Comparison of ENCODE assay signal across 8 cellular contexts in genomic region chr1:3771108-3772026, GRCh38. TPM values are rescaled to one million over a fixed set of nuclear protein-coding genes. Genes with fewer than 3 reads are reported as not detected.
A peak's percentile ranks its signal among the peaks of the same experiment; 100 is the strongest.
DNase-seq lines count a peak whose midpoint lies in the region; ATAC-seq and TF ChIP-seq lines count a peak whose summit lies in the region.

No MANE protein-coding gene starts in this region.

- CTCF ChIA-PET in CD8-positive, alpha-beta T cell (lab: Charles Lee): interaction anchor here (0.7 kb wide), 1 partner anchor 47 kb away, joined by 3 read pairs; no protein-coding TSS in a partner anchor

- no peaks in the 10 kb centered on the region for H3K27me3 ChIP-seq in CD8-positive, alpha-beta T cell (ENCODE audit: insufficient read depth, low read length)
- H3K27me3 ChIP-seq in OCI-LY3 (ENCODE audit: low read depth, low read length): peaks cover 6% of the 10 kb centered on the region; the same call in 1 of the 2 replicates
- peaks cover 0 to 10% (median 0%) of the 10 kb centered on the region in 3 experiments for H3K27me3 ChIP-seq in neuronal stem cell (ENCODE audit: control insufficient read depth in 3 of 3, insufficient read depth in 3 of 3, low read depth in 1 of 3, low read length in 3 of 3)

- H3K79me1 ChIP-seq in neuronal stem cell (ENCODE audit: low read depth, low read length): peaks cover 3% of the 10 kb centered on the region

- no peak for TF ChIP-seq POLR2A in erythroblast (IDR thresholded peaks at IDR 0.05; ENCODE audit: low read length)

- H3K23ac ChIP-seq in neuronal stem cell (ENCODE audit: low read depth, low read length, poor library complexity): peak overlapping the region; percentile 93

- no peaks in the 10 kb centered on the region for H3K36me3 ChIP-seq in CD8-positive, alpha-beta T cell (ENCODE audit: insufficient read depth, low read length)
- H3K36me3 ChIP-seq in OCI-LY3 (replicated peaks; ENCODE audit: low read depth, low read length) (no peaks in the 10 kb centered on the region), neuronal stem cell (replicated peaks in 1 of 2; ENCODE audit: control insufficient read depth in 2 of 2, insufficient read depth in 2 of 2, low read length in 2 of 2) (no peaks in the 10 kb centered on the region)

- no peaks in the 10 kb centered on the region for H3K79me2 ChIP-seq in OCI-LY3 (ENCODE audit: low read length)

- peak overlapping the region; percentile 87 for H3K4me2 ChIP-seq in OCI-LY3 (ENCODE audit: low read length)
- peak overlapping the region; percentile 72 for H3K4me2 ChIP-seq in neuronal stem cell (ENCODE audit: insufficient read depth, low read length, poor library complexity, severe bottlenecking)

- H2BK120ac ChIP-seq in neuronal stem cell (ENCODE audit: low read depth, low read length): no peak overlapping the region

- H3K4me3 Mint-ChIP-seq in CD8-positive, alpha-beta T cell: peak overlapping the region; percentile 80

- peak overlapping the region; percentile 40 for H2BK15ac ChIP-seq in neuronal stem cell (ENCODE audit: low read length)

- no peak for ATAC-seq in CD8-positive, alpha-beta T cell
- ATAC-seq in omental fat pad (ENCODE audit: low FRiP score): no peak

- H3K4me1 ChIP-seq in CD8-positive, alpha-beta T cell (ENCODE audit: insufficient read depth, low read length): peaks cover 10% of the 10 kb centered on the region
- peaks cover 20% of the 10 kb centered on the region for H3K4me1 ChIP-seq in OCI-LY3 (ENCODE audit: low read length)
- H3K4me1 ChIP-seq in neuronal stem cell (ENCODE audit: control insufficient read depth in 2 of 2, insufficient read depth in 1 of 2, low read depth in 1 of 2, low read length in 2 of 2): peaks cover 19 to 43% of the 10 kb centered on the region in 2 donors

- H3K4ac ChIP-seq in neuronal stem cell (ENCODE audit: low read length): no peak overlapping the region

- H3K9ac ChIP-seq in OCI-LY3 (ENCODE audit: low read length) (peak overlapping the region; percentile 71), neuronal stem cell (ENCODE audit: low read depth, low read length, poor library complexity) (peak overlapping the region; percentile 46)

- H3K27ac ChIP-seq in CD8-positive, alpha-beta T cell (ENCODE audit: low read depth, low read length): no peak overlapping the region
- H3K27ac ChIP-seq in OCI-LY3 (ENCODE audit: low read length) (no peak overlapping the region), neuronal stem cell (replicated peaks; ENCODE audit: low read length) (no peak overlapping the region)

- H4K20me1 ChIP-seq in OCI-LY3 (ENCODE audit: insufficient read depth, low read length): no peaks in the 10 kb centered on the region

- peak in 1 of 7 experiments; percentile 50 for DNase-seq in CD8-positive, alpha-beta T cell
- DNase-seq in erythroblast (lab: John Stamatoyannopoulos, UW): peak; percentile 43 to 49
- DNase-seq in neuronal stem cell (ENCODE audit: low spot score): no peak
- DNase-seq in ureter (ENCODE audit: low spot score): no peak
- no peak for DNase-seq in omental fat pad (ENCODE audit: low spot score)
- DNase-seq in NCI-H2081 treated with DMSO at 0.1 percent for 48 hours (lab: John Stamatoyannopoulos, UW): no peak
- no peak for DNase-seq in medulla oblongata (ENCODE audit: extremely low spot score)

- H2AK5ac ChIP-seq in neuronal stem cell (ENCODE audit: low read depth, low read length): peak overlapping the region; percentile 71

- H3K27me3 Mint-ChIP-seq in CD8-positive, alpha-beta T cell (ENCODE audit: low read depth): peaks cover 3% of the 10 kb centered on the region

- no peaks in the 10 kb centered on the region for H3K36me3 Mint-ChIP-seq in CD8-positive, alpha-beta T cell

- no peak overlapping the region for H4K8ac ChIP-seq in neuronal stem cell (ENCODE audit: low read depth, low read length)

- H3K9me3 ChIP-seq in CD8-positive, alpha-beta T cell (ENCODE audit: low read length): no peaks in the 10 kb centered on the region
- no peaks in the 10 kb centered on the region for H3K9me3 ChIP-seq in OCI-LY3 (ENCODE audit: insufficient read depth, low read length)
- peaks cover 0 to 2% of the 10 kb centered on the region in 2 donors for H3K9me3 ChIP-seq in neuronal stem cell (replicated peaks in 1 of 2; ENCODE audit: control insufficient read depth in 2 of 2, insufficient read depth in 1 of 2, low read depth in 1 of 2, low read length in 2 of 2)

- peak overlapping the region; percentile 71 for H3K4me3 ChIP-seq in CD8-positive, alpha-beta T cell (ENCODE audit: low read depth, low read length)
- H3K4me3 ChIP-seq in OCI-LY3 (ENCODE audit: low read length) (peak overlapping the region; percentile 84), neuronal stem cell (ENCODE audit: low read length in 2 of 2) (peak overlapping the region; percentile 57 to 83)

- H3K18ac ChIP-seq in neuronal stem cell (ENCODE audit: low read length): peak overlapping the region; percentile 89

- peak overlapping the region; percentile 29 for H2BK5ac ChIP-seq in neuronal stem cell (ENCODE audit: low read length)

- no CpG with 5 or more reads among the region's 32 CpGs for WGBS in neuronal stem cell (ENCODE audit: extremely low coverage in 2 of 2, insufficient read length in 2 of 2, insufficient replicate concordance in 1 of 2), 2 donors

- intact Hi-C loops in CD8-positive, alpha-beta T cell (cut with DNase I, micrococcal nuclease): loop anchor here (1.0 to 10.0 kb wide), 4 partner anchors 24 to 147 kb away; partner anchors contain the start of genes LRRC47 (in 2 of the 2), C1orf174 (in 1 of the 2) and TPRG1L (in 1 of the 2)

- TF ChIP-seq CTCF in CD8-positive, alpha-beta T cell (IDR thresholded peaks at IDR 0.05): no peak
- no peak for TF ChIP-seq CTCF in OCI-LY3 (IDR thresholded peaks at IDR 0.05; ENCODE audit: low read depth, low read length)
- no peak for TF ChIP-seq CTCF in omental fat pad (IDR thresholded peaks at IDR 0.05)

- H2AFZ ChIP-seq in OCI-LY3 (ENCODE audit: low read depth, low read length) (0 out of 2 replicates have a peak overlapping the region, but pooled peaks have one; percentile 60), neuronal stem cell (ENCODE audit: low read length) (peak overlapping the region; percentile 95)

- peaks cover 10% of the 10 kb centered on the region for H3K4me1 Mint-ChIP-seq in CD8-positive, alpha-beta T cell (ENCODE audit: low read depth)

- no peak overlapping the region for H2BK12ac ChIP-seq in neuronal stem cell (ENCODE audit: low read length)

- H3K9me3 Mint-ChIP-seq in CD8-positive, alpha-beta T cell: no peaks in the 10 kb centered on the region

- no peak overlapping the region for H4K91ac ChIP-seq in neuronal stem cell (ENCODE audit: low read depth, low read length, poor library complexity)

- H3K14ac ChIP-seq in neuronal stem cell (ENCODE audit: low read length): peak overlapping the region; percentile 63

- H3K27ac Mint-ChIP-seq in CD8-positive, alpha-beta T cell: no peak overlapping the region

- POLR2A ChIA-PET in CD8-positive, alpha-beta T cell (lab: Charles Lee): no interaction called here

RNA-seq across cellular contexts. Expression of gene SMIM1, which starts 1.2 kb away (rescaled TPM):
- total RNA-seq in CD8-positive, alpha-beta T cell: 1 to 10 TPM; 1.5 to 1.6 TPM
- polyA plus RNA-seq in neuronal stem cell (2013, experiment 1 of 2): 5.8 TPM
- polyA plus RNA-seq in neuronal stem cell (2013, experiment 2 of 2): 5.6 TPM
- 9.6 TPM for total RNA-seq in ureter
- 1 to 10 TPM in 2 of 4 donors, not detected in 2; 4.3 to 4.6 TPM for total RNA-seq in omental fat pad

RNA-seq across cellular contexts. Expression of gene CCDC27, which starts 19.1 kb away (rescaled TPM):
- not detected for total RNA-seq in CD8-positive, alpha-beta T cell
- polyA plus RNA-seq in neuronal stem cell (2013, experiment 1 of 2): not detected
- polyA plus RNA-seq in neuronal stem cell (2013, experiment 2 of 2): not detected
- total RNA-seq in ureter: not detected
- total RNA-seq in omental fat pad: not detected

RNA-seq across cellular contexts. Expression of gene LRRC47, which starts 24.9 kb away (rescaled TPM):
- 10 to 100 TPM; 31.8 to 36.3 TPM for total RNA-seq in CD8-positive, alpha-beta T cell
- 19.7 TPM for polyA plus RNA-seq in neuronal stem cell (2013, experiment 1 of 2)
- 18.6 TPM for polyA plus RNA-seq in neuronal stem cell (2013, experiment 2 of 2)
- total RNA-seq in ureter (54.0 TPM), omental fat pad (10 to 100 TPM; 21.6 to 33.5 (median 30.9) TPM)

Comparison
In these comparisons a context has a peak if more than half of its experiments do, and no peak if none do; other contexts are left out.
1. DNase-seq: peak in erythroblast (2 of 2); none in neuronal stem cell (single experiment), ureter (single experiment), omental fat pad (single experiment), NCI-H2081 treated with DMSO at 0.1 percent for 48 hours (single experiment) and medulla oblongata (single experiment).
2. Peak in every context shown above with its lines, with median percentiles within 50 percentile points of each other: H3K4me3 ChIP-seq.